In genomic region chr10:63591600-63592379, GRCh38 we compare ENCODE assay signal across 15 cellular contexts.
"Had no signal": no experiment of that assay in that cellular context is flagged by ENCODE, and none has a peak within 500 bp of the region (broad histone marks: within the 10 kb centered on the region; RNA-seq: fewer than 3 reads in every experiment).

No MANE protein-coding gene starts in this region.

- H3K9me3 Mint-ChIP-seq: activated naive CD4-positive, alpha-beta T cell treated with anti-CD3 and anti-CD28 coated beads, Interleukin-2, amount 50 U/mL, for 72 hours; effector memory CD8-positive, alpha-beta T cell; stimulated activated naive CD8-positive, alpha-beta T cell treated with anti-CD3 and anti-CD28 coated beads, Interleukin-15, Interleukin-2, amounts not matched to agents 100 ng/mL and 50 ng/mL, for 24 hours; T-helper 1 cell treated with Interleukin-12 subunit alpha and Interleukin-12 subunit beta and Interleukin-4 antibody, amounts not matched to agents 30 μg/mL and 1 μg/mL, for 36 hours had no signal

- H3K27me3 ChIP-seq: brain microvascular endothelial cell, foreskin keratinocyte, heart left ventricle had no signal

- H3K4me3 ChIP-seq: heart left ventricle, left ventricle myocardium inferior had no signal

- H3K9me3 ChIP-seq: heart left ventricle, left ventricle myocardium inferior had no signal

- DNase-seq: activated effector memory CD4-positive, alpha-beta T cell treated with Interleukin-2 at 50 U/mL for 16 hours; activated T-cell treated with anti-CD3 and anti-CD28 coated beads, Interleukin-2, amount 50 U/mL, for 1 hour; amygdala; brain microvascular endothelial cell; effector memory CD8-positive, alpha-beta T cell; foreskin keratinocyte; heart left ventricle; islet precursor cell; left ventricle myocardium inferior; stimulated activated CD4-positive, alpha-beta T cell treated with anti-CD3 and anti-CD28 coated beads, Interleukin-4, amount 100 ng/mL, for 24 hours had no signal

- ATAC-seq: activated CD4-positive, CD25-positive, alpha-beta regulatory T cell treated with anti-CD3 and anti-CD28 coated beads, Interleukin-2, amount 50 U/mL, for 24 hours; activated naive CD4-positive, alpha-beta T cell treated with anti-CD3 and anti-CD28 coated beads, Interleukin-2, amount 50 U/mL, for 72 hours; effector memory CD8-positive, alpha-beta T cell; foreskin keratinocyte; heart left ventricle had no signal

- H3K27ac ChIP-seq: brain microvascular endothelial cell, foreskin keratinocyte, heart left ventricle, left ventricle myocardium inferior had no signal

- H3K4me3 Mint-ChIP-seq: dendritic cell treated with granulocyte-macrophage colony-stimulating factor and Interleukin-4, amounts not matched to agents 40 ng/mL and 50 ng/mL, for 4 days; effector memory CD8-positive, alpha-beta T cell; stimulated activated naive CD8-positive, alpha-beta T cell treated with anti-CD3 and anti-CD28 coated beads, Interleukin-15, Interleukin-2, amounts not matched to agents 100 ng/mL and 50 ng/mL, for 24 hours; T-helper 1 cell treated with Interleukin-12 subunit alpha and Interleukin-12 subunit beta and Interleukin-4 antibody, amounts not matched to agents 30 μg/mL and 1 μg/mL, for 36 hours had no signal

- H3K27me3 Mint-ChIP-seq: dendritic cell treated with granulocyte-macrophage colony-stimulating factor and Interleukin-4, amounts not matched to agents 40 ng/mL and 50 ng/mL, for 4 days; effector memory CD8-positive, alpha-beta T cell; stimulated activated naive CD8-positive, alpha-beta T cell treated with anti-CD3 and anti-CD28 coated beads, Interleukin-15, Interleukin-2, amounts not matched to agents 100 ng/mL and 50 ng/mL, for 24 hours had no signal

- H3K27ac Mint-ChIP-seq: activated naive CD4-positive, alpha-beta T cell treated with anti-CD3 and anti-CD28 coated beads, Interleukin-2, amount 50 U/mL, for 72 hours; dendritic cell treated with granulocyte-macrophage colony-stimulating factor and Interleukin-4, amounts not matched to agents 40 ng/mL and 50 ng/mL, for 4 days; effector memory CD8-positive, alpha-beta T cell; stimulated activated naive CD8-positive, alpha-beta T cell treated with anti-CD3 and anti-CD28 coated beads, Interleukin-15, Interleukin-2, amounts not matched to agents 100 ng/mL and 50 ng/mL, for 24 hours; T-helper 1 cell treated with Interleukin-12 subunit alpha and Interleukin-12 subunit beta and Interleukin-4 antibody, amounts not matched to agents 30 μg/mL and 1 μg/mL, for 36 hours had no signal
